1 cellular context compared by ENCODE assay signal in genomic region chr7:40546616-40547501, GRCh38.
TF ChIP-seq lines count a peak whose summit lies in the region.

No MANE protein-coding gene starts in this region.

TF ChIP-seq in K562, 482 proteins besides CTCF, POLR2A, EP300 and RAD21 (continued from another document and continues in another):
- TF ChIP-seq CREB3 (tag; conservative IDR thresholded peaks at IDR 0.05; ENCODE audit: low read depth) (no peak), SMARCA5 (IDR thresholded peaks at IDR 0.05) (no peak), TFE3 (CRISPR knock-in tag; IDR thresholded peaks at IDR 0.05) (peak; percentile 84), SMARCA4 (IDR thresholded peaks at IDR 0.05) (no peak), DMBX1 (CRISPR knock-in tag; IDR thresholded peaks at IDR 0.05; ENCODE audit: borderline replicate concordance) (peak; percentile 31; the same call in 1 of the 2 replicates), ZNF224 (CRISPR knock-in tag; IDR thresholded peaks at IDR 0.05) (no peak), CHCHD3 (CRISPR knock-in tag; IDR thresholded peaks at IDR 0.05) (no peak), SAFB2 (IDR thresholded peaks at IDR 0.05; ENCODE audit: borderline replicate concordance, low read depth, low read length, severe bottlenecking) (no peak), ZBTB17 (CRISPR knock-in tag; IDR thresholded peaks at IDR 0.05) (peak; percentile 66; the same call in 1 of the 2 replicates), MED1 (CRISPR knock-in tag; IDR thresholded peaks at IDR 0.05; ENCODE audit: borderline replicate concordance) (no peak), ZNF324 (CRISPR knock-in tag; IDR thresholded peaks at IDR 0.05) (no peak), ZFP30 (CRISPR knock-in tag; IDR thresholded peaks at IDR 0.05; ENCODE audit: borderline replicate concordance) (no peak), HNRNPK (IDR thresholded peaks at IDR 0.05; ENCODE audit: low read depth, low read length, poor library complexity, severe bottlenecking) (no peak), PHF21A (IDR thresholded peaks at IDR 0.05; ENCODE audit: borderline replicate concordance, low read depth) (no peak), ZNF445 (CRISPR knock-in tag; IDR thresholded peaks at IDR 0.05; ENCODE audit: low read depth) (no peak), PPARD (CRISPR knock-in tag; IDR thresholded peaks at IDR 0.05) (no peak), ZNF778 (CRISPR knock-in tag; IDR thresholded peaks at IDR 0.05) (no peak), PTTG1 (tag; IDR thresholded peaks at IDR 0.05; ENCODE audit: low read depth) (peak; percentile 61; the same call in 1 of the 2 replicates), PRPF4 (IDR thresholded peaks at IDR 0.05; ENCODE audit: insufficient read depth, low read depth, low read length, poor library complexity, severe bottlenecking) (no peak), BDP1 (IDR thresholded peaks at IDR 0.05; ENCODE audit: insufficient read depth, insufficient read length) (no peak), BMI1 (IDR thresholded peaks at IDR 0.05; ENCODE audit: low read length) (no peak), FOXA1 (IDR thresholded peaks at IDR 0.05; ENCODE audit: borderline replicate concordance) (no peak), GTF2E2 (tag; IDR thresholded peaks at IDR 0.05) (0 out of 2 replicates have a peak, but pooled peaks have one; percentile 57), AFF1 (IDR thresholded peaks at IDR 0.05; ENCODE audit: low read depth in 1 of 2, partially characterized antibody in 2 of 2) (no peak), BACH1 (tag; IDR thresholded peaks at IDR 0.05) (peak; percentile 59; the same call in 1 of the 2 replicates), GMEB1 (CRISPR knock-in tag; IDR thresholded peaks at IDR 0.05) (no peak), ZNF584 (CRISPR knock-in tag; IDR thresholded peaks at IDR 0.05; ENCODE audit: low read depth) (no peak), EP400 (IDR thresholded peaks at IDR 0.05) (no peak), ZBTB12 (CRISPR knock-in tag; IDR thresholded peaks at IDR 0.05) (peak; percentile 65), YY1 (IDR thresholded peaks at IDR 0.05; ENCODE audit: borderline replicate concordance in 1 of 3, control insufficient read depth in 1 of 3, extremely low read depth in 1 of 3, insufficient read depth in 3 of 3, insufficient read length in 1 of 3, insufficient replicate concordance in 2 of 3, low read depth in 1 of 3, low read length in 2 of 3) (no peak), ZNF75A (CRISPR knock-in tag; IDR thresholded peaks at IDR 0.05) (0 out of 2 replicates have a peak, but pooled peaks have one; percentile 21), NR0B1 (IDR thresholded peaks at IDR 0.05; ENCODE audit: partially characterized antibody) (no peak), ZNF277 (CRISPR knock-in tag; IDR thresholded peaks at IDR 0.05; ENCODE audit: borderline replicate concordance) (no peak), ZC3H11A (IDR thresholded peaks at IDR 0.05; ENCODE audit: low read depth, low read length) (no peak), E2F1 (CRISPR knock-in tag; IDR thresholded peaks at IDR 0.05) (no peak), KDM5B (IDR thresholded peaks at IDR 0.05; ENCODE audit: insufficient replicate concordance, low read depth, low read length) (no peak), HLTF (IDR thresholded peaks at IDR 0.05) (no peak), CREB1 (IDR thresholded peaks at IDR 0.05) (no peak), CREB1 (CRISPR knock-in tag; IDR thresholded peaks at IDR 0.05) (no peak), ZNF695 (CRISPR knock-in tag; IDR thresholded peaks at IDR 0.05) (no peak), TEAD1 (CRISPR knock-in tag; IDR thresholded peaks at IDR 0.05) (0 out of 4 replicates have a peak, but pooled peaks of 1 of the 2 experiments have one; percentile 26), ZNF707 (CRISPR knock-in tag; conservative IDR thresholded peaks at IDR 0.05) (no peak), SMARCC2 (IDR thresholded peaks at IDR 0.05; ENCODE audit: low read depth) (no peak), ZNF217 (CRISPR knock-in tag; IDR thresholded peaks at IDR 0.05) (no peak), KLF16 (IDR thresholded peaks at IDR 0.05) (no peak), SRF (CRISPR knock-in tag; IDR thresholded peaks at IDR 0.05) (no peak), LCOR (CRISPR knock-in tag; IDR thresholded peaks at IDR 0.05) (no peak), RBM22 (IDR thresholded peaks at IDR 0.05; ENCODE audit: low read depth, low read length, poor library complexity, severe bottlenecking) (no peak), FOXJ2 (tag; IDR thresholded peaks at IDR 0.05) (peak; percentile 71; the same call in 1 of the 2 replicates), DNMT1 (IDR thresholded peaks at IDR 0.05) (no peak), HINFP (tag; conservative IDR thresholded peaks at IDR 0.05; ENCODE audit: low read depth) (no peak), ZNF311 (CRISPR knock-in tag; IDR thresholded peaks at IDR 0.05) (0 out of 2 replicates have a peak, but pooled peaks have one; percentile 28), UBTF (IDR thresholded peaks at IDR 0.05; ENCODE audit: borderline replicate concordance in 1 of 2, low read depth in 2 of 2, low read length in 2 of 2) (no peak)
